ENCODE assay signal across 8 cellular contexts in the genomic region with DNA sequence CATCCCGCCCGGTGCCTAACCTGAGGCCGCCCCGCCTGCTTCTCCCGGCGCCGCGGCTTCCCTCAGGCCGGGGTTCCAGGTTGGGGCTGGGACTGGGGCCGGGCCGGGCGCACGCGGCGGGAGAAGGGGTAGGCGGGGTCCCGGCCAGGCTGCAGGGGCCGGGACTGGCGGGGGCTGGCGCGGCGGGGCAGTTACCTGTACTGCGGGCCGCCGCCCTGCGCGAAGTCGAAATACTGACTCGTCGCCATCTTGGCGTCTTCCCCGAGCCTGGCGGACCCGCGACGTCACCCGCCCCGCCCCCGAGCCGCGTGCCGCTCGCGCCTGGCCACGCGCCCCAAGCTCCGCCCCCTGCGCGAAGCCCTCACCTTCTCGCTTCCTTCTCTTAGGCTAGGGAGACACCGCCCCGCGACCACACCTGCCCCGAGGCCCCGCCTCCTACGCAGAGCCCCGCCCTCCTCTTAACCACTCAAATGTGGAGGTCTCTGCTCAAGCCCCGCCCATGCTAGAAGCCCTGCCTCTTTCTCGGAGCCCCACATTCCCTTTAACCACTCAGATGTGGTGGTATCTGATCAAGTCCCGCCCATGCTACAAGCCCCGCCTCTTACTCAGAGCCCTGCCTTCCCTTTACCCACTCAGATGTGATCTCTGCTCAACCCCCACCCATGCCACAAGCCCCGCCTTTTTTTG. TPM values are rescaled to one million over a fixed set of nuclear protein-coding genes. Genes with fewer than 3 reads are reported as not detected.
DNase-seq lines count a peak whose midpoint lies in the region; ATAC-seq and TF ChIP-seq lines count a peak whose summit lies in the region.
"Had no signal": no experiment of that assay in that cellular context is flagged by ENCODE, and none has a peak within 500 bp of the region (broad histone marks: within the 10 kb centered on the region; RNA-seq: fewer than 3 reads in every experiment).

A gene (minus strand): TSS at position 269 of the 687 bp plus-strand sequence. CDS start 21 bp downstream, at position 248.

- H3K36me3 Mint-ChIP-seq in activated CD4-positive, alpha-beta memory T cell treated with anti-CD3 and anti-CD28 coated beads for 36 hours, result peaks cover 2% of the 10 kb centered on the region

- H3K27ac Mint-ChIP-seq in activated CD4-positive, alpha-beta memory T cell treated with anti-CD3 and anti-CD28 coated beads for 36 hours, result no peak within 1 kb of the TSS

- POLR2A ChIA-PET in activated CD4-positive, alpha-beta memory T cell treated with anti-CD3 and anti-CD28 coated beads for 36 hours (lab: Charles Lee), result no interaction called here

- no peaks in the 10 kb centered on the region for H3K4me1 ChIP-seq in hepatocyte (ENCODE audit: insufficient read depth)

- H3K9me3 ChIP-seq in hepatocyte (ENCODE audit: low read depth), result no peaks in the 10 kb centered on the region

- CTCF ChIA-PET in activated CD4-positive, alpha-beta memory T cell treated with anti-CD3 and anti-CD28 coated beads for 36 hours (lab: Charles Lee), result no interaction called here

- H3K4me3 ChIP-seq in hepatocyte, result no peak within 1 kb of the TSS

- H3K27ac ChIP-seq in hepatocyte, result no peak within 1 kb of the TSS

- WGBS in hepatocyte (ENCODE audit: low lambda C conversion rate, missing lambda C conversion rate), result 17% methylated on average over 21 of the region's 62 CpGs

- no peak for TF ChIP-seq CTCF in hepatocyte (IDR thresholded peaks at IDR 0.05; ENCODE audit: poor library complexity)

- H3K79me2 ChIP-seq in hepatocyte, result no peaks in the 10 kb centered on the region

- no peak within 1 kb of the TSS for H3K4me3 Mint-ChIP-seq in activated CD4-positive, alpha-beta memory T cell treated with anti-CD3 and anti-CD28 coated beads for 36 hours

- H3K9me2 ChIP-seq in hepatocyte (replicated peaks; ENCODE audit: insufficient read depth), result no peaks in the 10 kb centered on the region

- peak within 1 kb of the TSS; percentile 78 for H2AFZ ChIP-seq in hepatocyte

- H4K20me1 ChIP-seq in hepatocyte (ENCODE audit: insufficient read depth, poor library complexity, severe bottlenecking), result no peaks in the 10 kb centered on the region

- H3K27me3 Mint-ChIP-seq in activated CD4-positive, alpha-beta memory T cell treated with anti-CD3 and anti-CD28 coated beads for 36 hours, result peaks cover 33% of the 10 kb centered on the region

- intact Hi-C loops in activated CD4-positive, alpha-beta memory T cell treated with anti-CD3 and anti-CD28 coated beads for 36 hours (cut with micrococcal nuclease), result no loop called here

- peak within 1 kb of the TSS; percentile 74 for H3K4me2 ChIP-seq in hepatocyte

- no peaks in the 10 kb centered on the region for H3K4me1 Mint-ChIP-seq in activated CD4-positive, alpha-beta memory T cell treated with anti-CD3 and anti-CD28 coated beads for 36 hours (ENCODE audit: low read depth)

- peaks cover 4% of the 10 kb centered on the region for H3K9me3 Mint-ChIP-seq in activated CD4-positive, alpha-beta memory T cell treated with anti-CD3 and anti-CD28 coated beads for 36 hours

- H3K27me3 ChIP-seq in hepatocyte, result peaks cover 47% of the 10 kb centered on the region

- ATAC-seq in HG02678 (IDR thresholded peaks at IDR 0.05; ENCODE audit: unreplicated experiment), result no peak
- ATAC-seq in HG02884 (IDR thresholded peaks at IDR 0.05; ENCODE audit: unreplicated experiment), result no peak

- H3K36me3 ChIP-seq in hepatocyte (replicated peaks; ENCODE audit: insufficient read depth, low read depth), result no peaks in the 10 kb centered on the region

- peak; percentile 78 to 100 (median 99) for DNase-seq in HUDEP-2 (lab: John Stamatoyannopoulos, UW; ENCODE audit: unreplicated experiment in 76 of 76)
- peak; percentile 30 for DNase-seq in activated CD4-positive, alpha-beta memory T cell treated with anti-CD3 and anti-CD28 coated beads for 36 hours
- peak; percentile 46 for DNase-seq in hepatocyte (ENCODE audit: low spot score)
- DNase-seq in stimulated activated CD8-positive, alpha-beta memory T cell treated with anti-CD3 and anti-CD28 coated beads, Interleukin-2, amount 100 ng/mL, for 48 hours (ENCODE audit: low read depth in 2 of 2), result peak; percentile 4 to 6
- no peak for DNase-seq in NCI-H128 (lab: John Stamatoyannopoulos, UW; ENCODE audit: unreplicated experiment)
- DNase-seq: dermis blood vessel endothelial cell had no signal

RNA-seq across cellular contexts. Expression of the gene that starts here (rescaled TPM):
- total RNA-seq in activated CD4-positive, alpha-beta memory T cell treated with anti-CD3 and anti-CD28 coated beads for 36 hours, result under 1 TPM; 0.33 to 0.58 TPM
- 0.36 and 0.97 TPM in 2 replicates for total RNA-seq in hepatocyte
- 1.7 and 3.3 TPM in 2 replicates for polyA plus RNA-seq in hepatocyte

Comparison
In these comparisons a context has a peak if more than half of its experiments do, and no peak if none do; other contexts are left out.
1. Peak in DNase-seq in activated CD4-positive, alpha-beta memory T cell treated with anti-CD3 and anti-CD28 coated beads for 36 hours; RNA of the gene not detected or under 1 TPM.